ENCODE assay signal across 21 cellular contexts in the genomic region with DNA sequence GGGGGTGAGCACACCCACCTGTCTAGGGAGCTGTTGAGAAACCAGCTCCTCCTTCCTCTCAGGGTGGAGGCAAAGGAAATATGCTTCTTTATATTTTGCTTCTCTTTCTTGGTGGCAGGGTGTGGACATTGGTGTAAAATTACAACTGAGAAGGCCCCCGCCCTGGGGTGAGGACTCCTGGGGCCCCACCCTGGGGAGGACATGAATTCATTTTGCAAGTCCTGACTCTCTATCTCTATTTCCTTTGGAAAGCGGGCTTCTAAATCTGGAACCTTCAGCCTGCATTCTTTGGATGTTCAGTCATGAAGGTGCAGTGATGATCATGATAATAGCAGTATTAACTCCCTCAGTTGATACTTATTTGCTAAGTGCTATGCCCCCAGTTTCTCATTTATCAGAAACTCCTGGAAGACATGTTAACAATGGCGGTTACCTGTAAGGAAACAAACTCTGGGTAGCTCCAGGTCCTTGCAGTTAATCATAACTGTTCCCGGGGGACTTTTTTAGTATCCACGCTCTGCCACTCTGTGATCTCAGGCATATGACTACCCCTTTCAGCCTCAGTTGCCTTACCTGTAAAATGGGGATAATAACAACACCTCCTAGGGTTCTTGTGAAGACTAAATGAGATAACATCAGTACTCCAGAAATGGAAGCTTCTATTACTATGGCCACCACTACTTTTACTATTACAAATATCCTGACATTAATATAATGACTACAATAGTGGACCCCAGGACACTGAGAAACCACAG. TPM values are rescaled to one million over a fixed set of nuclear protein-coding genes. Genes with fewer than 3 reads are reported as not detected.
DNase-seq lines count a peak whose midpoint lies in the region; ATAC-seq, FAIRE-seq and TF ChIP-seq lines count a peak whose summit lies in the region.
"Had no signal": no experiment of that assay in that cellular context is flagged by ENCODE, and none has a peak within 500 bp of the region (broad histone marks: within the 10 kb centered on the region; RNA-seq: fewer than 3 reads in every experiment).

No MANE protein-coding gene starts in this region.

- H3K79me2 ChIP-seq in HepG2 (ENCODE audit: insufficient read depth, low read length) = no peaks in the 10 kb centered on the region

- no peaks in the 10 kb centered on the region for H3K27me3 ChIP-seq in HepG2 (ENCODE audit: control insufficient read depth in 1 of 2, insufficient read depth in 2 of 2, low read length in 2 of 2)
- H3K27me3 ChIP-seq in right lobe of liver = no peaks in the 10 kb centered on the region
- H3K27me3 ChIP-seq in bronchial epithelial cell (ENCODE audit: control insufficient read depth, insufficient read depth, low read length) = no peaks in the 10 kb centered on the region
- H3K27me3 ChIP-seq in uterus = no peaks in the 10 kb centered on the region
- H3K27me3 ChIP-seq: ascending aorta, left lung, Peyer's patch had no signal

- CTCF ChIA-PET in HepG2 (lab: Yijun Ruan, JAX; ENCODE audit: low intra/inter-chr PET ratio, low total read pairs) = no interaction called here

- intact Hi-C loops in HepG2 (cut with micrococcal nuclease; ENCODE audit: unreplicated experiment) = no loop called here
- intact Hi-C loops in right lobe of liver (cut with DNase I) = loop anchor here (10.0 kb wide), 3 partner anchors 174 to 304 kb away; partner anchors contain the start of genes HTD2 (in 1 of the 2) and RPP14 (in 1 of the 2)
- intact Hi-C loops in mucosa of descending colon (cut with DNase I, micrococcal nuclease) = loop anchor here in 1 of 2 donors (10.0 kb wide), 1 partner anchor 164 kb away; no protein-coding TSS in a partner anchor
- intact Hi-C loops in uterus (cut with DNase I; ENCODE audit: low total_unique reads) = no loop called here

- H3K4me1 ChIP-seq in HepG2 (ENCODE audit: insufficient read depth, low read length) (peaks cover 53% of the 10 kb centered on the region), right lobe of liver (no peaks in the 10 kb centered on the region), mucosa of descending colon (ENCODE audit: low read depth) (peaks cover 23% of the 10 kb centered on the region), uterus (no peaks in the 10 kb centered on the region)

- H3K36me3 ChIP-seq in HepG2 (replicated peaks in 1 of 2; ENCODE audit: control insufficient read depth in 1 of 2, insufficient read depth in 2 of 2, low read length in 2 of 2) (no peaks in the 10 kb centered on the region), right lobe of liver (no peaks in the 10 kb centered on the region), bronchial epithelial cell (ENCODE audit: control insufficient read depth, insufficient read depth, low read length) (no peaks in the 10 kb centered on the region), mucosa of descending colon (ENCODE audit: low read depth) (no peaks in the 10 kb centered on the region), uterus (no peaks in the 10 kb centered on the region)
- H3K36me3 ChIP-seq: ascending aorta, left lung, Peyer's patch had no signal

- no peak overlapping the region for H3K27ac ChIP-seq in HepG2 (ENCODE audit: extremely low read length, insufficient read depth, low read length)
- no peak overlapping the region for H3K27ac ChIP-seq in right lobe of liver
- no peak overlapping the region for H3K27ac ChIP-seq in uterus
- H3K27ac ChIP-seq: ascending aorta, C4-2B, HL-60, left lung had no signal

- H3K4me3 ChIP-seq in HepG2 (replicated peaks in 1 of 3; ENCODE audit: insufficient read depth in 1 of 3, low read depth in 2 of 3, low read length in 3 of 3) (no peak overlapping the region), right lobe of liver (no peak overlapping the region), bronchial epithelial cell (ENCODE audit: low read depth, low read length) (no peak overlapping the region), mucosa of descending colon (no peak overlapping the region), uterus (no peak overlapping the region)
- H3K4me3 ChIP-seq: ascending aorta, left lung, Peyer's patch had no signal

- no peaks in the 10 kb centered on the region for H4K20me1 ChIP-seq in HepG2 (ENCODE audit: insufficient read depth, low read length)

- no peak overlapping the region for H3K9ac ChIP-seq in HepG2 (ENCODE audit: insufficient read depth, low read depth, low read length)

- no TSS peak for BruUV-seq in HepG2 (replicated peaks; lab: Mats Ljungman, UMichigan)

- no peak for TF ChIP-seq EP300 in HepG2 (IDR thresholded peaks at IDR 0.05; ENCODE audit: low read depth in 2 of 2, low read length in 2 of 2)
- no peak for TF ChIP-seq EP300 in HepG2 (CRISPR knock-in tag; IDR thresholded peaks at IDR 0.05; ENCODE audit: borderline replicate concordance)

- TF ChIP-seq CTCF in HepG2 (CRISPR knock-in tag; IDR thresholded peaks at IDR 0.05) (no peak), right lobe of liver (IDR thresholded peaks at IDR 0.05) (no peak), bronchial epithelial cell (IDR thresholded peaks at IDR 0.05; ENCODE audit: insufficient read depth, low read length, severe bottlenecking) (no peak), mucosa of descending colon (IDR thresholded peaks at IDR 0.05) (no peak), uterus (IDR thresholded peaks at IDR 0.05) (no peak)

- no peak overlapping the region for H3K4me2 ChIP-seq in HepG2 (ENCODE audit: low read depth, low read length)

- in situ Hi-C loops in HepG2 (cut with HindIII; ENCODE audit: extremely low pct_ligation_motif_present, low pct_unique_long_range_greater_than_20kb) = no loop called here

- TF ChIP-seq POLR2A in HepG2 (IDR thresholded peaks at IDR 0.05; ENCODE audit: insufficient read depth in 1 of 2, low read depth in 2 of 2, low read length in 2 of 2) = no peak
- no peak for TF ChIP-seq POLR2A in right lobe of liver (IDR thresholded peaks at IDR 0.05)
- no peak for TF ChIP-seq POLR2A in uterus (IDR thresholded peaks at IDR 0.05)

- H3K9me3 ChIP-seq in HepG2 (ENCODE audit: low read length) (no peaks in the 10 kb centered on the region), right lobe of liver (no peaks in the 10 kb centered on the region), mucosa of descending colon (no peaks in the 10 kb centered on the region), uterus (no peaks in the 10 kb centered on the region)
- H3K9me3 ChIP-seq: ascending aorta, left lung, Peyer's patch had no signal

- H2AFZ ChIP-seq in HepG2 (ENCODE audit: low read length) = no peak overlapping the region

- 79% methylated on average over 5 of the region's 5 CpGs for WGBS in HepG2 (ENCODE audit: low lambda C conversion rate)
- WGBS in right lobe of liver (ENCODE audit: insufficient coverage, low coverage, low lambda C conversion rate, missing lambda C conversion rate) = 74% methylated on average over 5 of the region's 5 CpGs

- no peak for ATAC-seq in HepG2
- no peak for ATAC-seq in right lobe of liver
- peak; percentile 47 for ATAC-seq in mucosa of descending colon
- ATAC-seq: activated T-cell treated with anti-CD3 and anti-CD28 coated beads, Interleukin-2, amount 50 U/mL, for 72 hours; left lung had no signal

- DNase-seq in HepG2 (ENCODE audit: low spot score) = no peak
- DNase-seq in right lobe of liver = no peak
- DNase-seq in bronchial epithelial cell (ENCODE audit: low read depth) = peak; percentile 80
- DNase-seq in mucosa of descending colon = peak in 2 of 3 donors; percentile 67 to 76
- no peak for DNase-seq in uterus
- no peak for DNase-seq in kidney tubule cell (ENCODE audit: low spot score)
- DNase-seq in activated naive CD4-positive, alpha-beta T cell (lab: John Stamatoyannopoulos, UW) = no peak
- DNase-seq in NCI-H446 treated with DMSO at 0.1 percent for 48 hours (lab: John Stamatoyannopoulos, UW) = no peak
- DNase-seq: activated CD8-positive, alpha-beta memory T cell treated with anti-CD3 and anti-CD28 coated beads for 24 hours; activated T-cell treated with anti-CD3 and anti-CD28 coated beads, Interleukin-2, amount 50 U/mL, for 72 hours; DMS 273 treated with DMSO at 0.1 percent for 48 hours; effector memory CD4-positive, alpha-beta T cell; glutamatergic neuron; left lung; NCI-H146; Peyer's patch; retina had no signal

- FAIRE-seq in HepG2 (lab: Jason Lieb, UNC) (no peak), bronchial epithelial cell (lab: Jason Lieb, UNC) (no peak)
- FAIRE-seq: G401.6 had no signal

- TF ChIP-seq RAD21 in HepG2 (CRISPR knock-in tag; IDR thresholded peaks at IDR 0.05) = no peak

- POLR2A ChIA-PET in HepG2 (lab: Yijun Ruan, JAX) = no interaction called here

TF ChIP-seq in HepG2, 621 proteins besides CTCF, POLR2A, EP300 and RAD21:
- TF ChIP-seq ZNF331 (CRISPR knock-in tag; IDR thresholded peaks at IDR 0.05) (no peak), ZNF350 (CRISPR knock-in tag; IDR thresholded peaks at IDR 0.05; ENCODE audit: borderline replicate concordance, low read depth) (no peak), ZNF629 (CRISPR knock-in tag; conservative IDR thresholded peaks at IDR 0.05) (peak; percentile 68), POLR2AphosphoS5 (IDR thresholded peaks at IDR 0.05; ENCODE audit: low read depth, low read length) (no peak)

RNA-seq across cellular contexts. Expression of gene FLNB, which starts 7.3 kb away (rescaled TPM):
- total RNA-seq in HepG2 (2016; rRNA removed; fragmentation: Illumina TruSeq; extraction: Trizol) (48.8 and 130 TPM in 2 replicates), right lobe of liver (100 to 1,000 TPM in 2 of 6 experiments, 10 to 100 TPM in 4; 48.4 to 109 (median 97.8) TPM), bronchial epithelial cell (460 and 822 TPM in 2 replicates), mucosa of descending colon (100 to 1,000 TPM; 256 to 555 (median 357) TPM), uterus (100 to 1,000 TPM in 3 of 4 donors, 10 to 100 TPM in 1; 52.4 to 283 (median 148) TPM)
- 13.1 and 13.3 TPM in 2 replicates for total RNA-seq in HepG2 (2016; cell fraction: cytosol; rRNA removed; fragmentation: Illumina TruSeq; extraction: Trizol; ENCODE audit: low read depth)
- total RNA-seq in HepG2 (2016; cell fraction: insoluble cytoplasmic fraction; rRNA removed; fragmentation: Illumina TruSeq; extraction: Trizol) = 39.2 and 136 TPM in 2 replicates
- total RNA-seq in HepG2 (2016; cell fraction: membrane; rRNA removed; fragmentation: Illumina TruSeq; extraction: Trizol) = 18.9 and 22.5 TPM in 2 replicates
- total RNA-seq in HepG2 (2016; cell fraction: nucleus; rRNA removed; fragmentation: Illumina TruSeq; extraction: Trizol) = 211 and 228 TPM in 2 replicates
- 106 and 126 TPM in 2 replicates for polyA plus RNA-seq in HepG2 (2011; rRNA removed)
- polyA plus RNA-seq in HepG2 (2011; cell fraction: cytosol; rRNA removed) = 92.4 and 98.4 TPM in 2 replicates
- 739 and 796 TPM in 2 replicates for polyA plus RNA-seq in HepG2 (2011; cell fraction: nucleus; rRNA removed)
- polyA plus RNA-seq in HepG2 (2012) = 198 and 216 TPM in 2 replicates
- polyA plus RNA-seq in HepG2 (2016; cell fraction: cytosol; fragmentation: Illumina TruSeq; extraction: Trizol; ENCODE audit: low read depth) = 8.9 and 9.6 TPM in 2 replicates
- polyA plus RNA-seq in HepG2 (2016; cell fraction: insoluble cytoplasmic fraction; fragmentation: Illumina TruSeq; extraction: Trizol; ENCODE audit: low read depth) = 41.9 and 44.7 TPM in 2 replicates
- 15.4 and 16.3 TPM in 2 replicates for polyA plus RNA-seq in HepG2 (2016; cell fraction: membrane; fragmentation: Illumina TruSeq; extraction: Trizol; ENCODE audit: low read depth)
- 270 and 279 TPM in 2 replicates for polyA plus RNA-seq in HepG2 (2016; cell fraction: nucleus; fragmentation: Illumina TruSeq; extraction: Trizol; ENCODE audit: insufficient read depth, low read depth)
- 277 and 558 TPM in 2 replicates for polyA minus RNA-seq in HepG2 (2011; rRNA and poly(A)+ RNA removed; ENCODE audit: low replicate concordance)
- 259 and 274 TPM in 2 replicates for polyA minus RNA-seq in HepG2 (2011; cell fraction: cytosol; rRNA and poly(A)+ RNA removed)
- polyA minus RNA-seq in HepG2 (2011; cell fraction: nucleus; rRNA and poly(A)+ RNA removed) = 831 and 1,056 TPM in 2 replicates

Comparison
In these comparisons a context has a peak if more than half of its experiments do, and no peak if none do; other contexts are left out.
1. intact Hi-C loops: an anchor here in right lobe of liver (10.0 kb wide); none called in HepG2 and uterus.
2. DNase-seq: peak in bronchial epithelial cell (single experiment) and mucosa of descending colon (2 of 3); none in HepG2 (single experiment), right lobe of liver (0 of 3), uterus (0 of 2), kidney tubule cell (single experiment), activated naive CD4-positive, alpha-beta T cell (0 of 4) and NCI-H446 treated with DMSO at 0.1 percent for 48 hours (single experiment).